ENCODE assay signal across 1 cellular context in genomic region chr2:29162204-29162928, GRCh38.
TF ChIP-seq lines count a peak whose summit lies in the region.

No MANE protein-coding gene starts in this region.

TF ChIP-seq in HepG2, 621 proteins besides CTCF, POLR2A, EP300 and RAD21 (continued from another document):
- TF ChIP-seq PBX3 (CRISPR knock-in tag; IDR thresholded peaks at IDR 0.05; ENCODE audit: borderline replicate concordance) (no peak), PREB (CRISPR knock-in tag; IDR thresholded peaks at IDR 0.05) (no peak)
